ENCODE assay signal across 18 cellular contexts in genomic region chr15:91491131-91491950, GRCh38.
DNase-seq lines count a peak whose midpoint lies in the region; ATAC-seq and TF ChIP-seq lines count a peak whose summit lies in the region.
"Had no signal": no experiment of that assay in that cellular context is flagged by ENCODE, and none has a peak within 500 bp of the region (broad histone marks: within the 10 kb centered on the region; RNA-seq: fewer than 3 reads in every experiment).

No MANE protein-coding gene starts in this region.

- no peak overlapping the region for H3K27ac ChIP-seq in RWPE1
- H3K27ac ChIP-seq: adrenal gland, colonic mucosa, esophagus muscularis mucosa, Peyer's patch had no signal

- POLR2A ChIA-PET in RWPE1 (lab: Yijun Ruan, JAX; ENCODE audit: low non-redundant PET), result no interaction called here

- DNase-seq in AG10803 (ENCODE audit: low read depth) (peak; percentile 5), H4 (ENCODE audit: low spot score) (peak; percentile 44), RWPE1 (ENCODE audit: low spot score) (peak; percentile 28), fibroblast of mammary gland (ENCODE audit: low read depth) (peak; percentile 20)
- DNase-seq: activated T-cell treated with anti-CD3 and anti-CD28 coated beads, Interleukin-2, amount 50 U/mL, for 4 hours; adrenal gland; C1 segment of cervical spinal cord; colonic mucosa; left cardiac atrium; NCI-H1092; NCI-H345; Peyer's patch; T-helper 17 cell had no signal

- CTCF ChIA-PET in RWPE1 (lab: Yijun Ruan, JAX), result no interaction called here

- TF ChIP-seq CTCF in AG10803 (conservative IDR thresholded peaks at IDR 0.05; ENCODE audit: low read length) (no peak), RWPE1 (conservative IDR thresholded peaks at IDR 0.05; ENCODE audit: low read depth) (no peak), fibroblast of mammary gland (conservative IDR thresholded peaks at IDR 0.05; ENCODE audit: control insufficient read depth, insufficient read depth, low read depth, low read length) (no peak)

- ATAC-seq in HG03097 (IDR thresholded peaks at IDR 0.05; ENCODE audit: low FRiP score, unreplicated experiment) (no peak), HG02938 (IDR thresholded peaks at IDR 0.05; ENCODE audit: unreplicated experiment) (no peak), GM21576 (IDR thresholded peaks at IDR 0.05; ENCODE audit: unreplicated experiment) (no peak)
- ATAC-seq: activated T-cell treated with anti-CD3 and anti-CD28 coated beads, Interleukin-2, amount 50 U/mL, for 4 hours; GM12878; left cardiac atrium; T-helper 17 cell had no signal

- H3K4me3 ChIP-seq in AG10803 (ENCODE audit: low read length) (no peak overlapping the region), fibroblast of mammary gland (ENCODE audit: control insufficient read depth, low read depth, low read length) (no peak overlapping the region)
- H3K4me3 ChIP-seq: adrenal gland, colonic mucosa, esophagus muscularis mucosa, GM12878, Peyer's patch had no signal
